8 cellular contexts compared by ENCODE assay signal in the genomic region with DNA sequence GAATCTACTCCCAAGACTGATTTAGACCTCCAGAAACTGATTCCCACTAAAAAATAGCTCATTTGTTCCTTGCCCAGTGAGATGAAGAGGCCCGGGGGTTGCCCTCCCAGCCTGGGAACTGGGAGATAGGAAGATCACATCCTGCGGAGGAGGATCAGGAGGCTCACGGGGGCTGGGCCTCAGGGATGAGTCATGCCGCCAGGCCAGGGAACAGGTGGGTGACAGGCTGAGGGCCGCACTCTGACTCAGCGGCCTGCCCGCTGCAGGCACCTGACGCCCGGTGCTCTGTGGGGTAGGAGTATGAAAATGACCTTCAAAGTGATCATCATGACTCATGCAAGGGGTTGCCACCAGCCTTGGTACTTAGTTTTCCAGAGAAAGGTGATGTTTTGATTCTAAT.
DNase-seq lines count a peak whose midpoint lies in the region; ATAC-seq lines count a peak whose summit lies in the region.

No MANE protein-coding gene starts in this region.

- H3K27me3 ChIP-seq in BLaER1: no peaks in the 10 kb centered on the region

- H3K4me2 ChIP-seq in BLaER1: 0 out of 2 replicates have a peak overlapping the region, but pooled peaks have one; percentile 5

- peaks cover 41% of the 10 kb centered on the region for H3K4me1 Mint-ChIP-seq in activated T-helper 2 cell treated with anti-CD3 and anti-CD28 coated beads, Interferon-gamma antibody, Interleukin-2, Interleukin-4, amounts not matched to agents 10 μg/mL and 5 μg/mL and 100 μg/mL, durations not matched to agents 14 hours and 24 hours and 36 hours (ENCODE audit: low read depth)
- no peaks in the 10 kb centered on the region for H3K4me1 Mint-ChIP-seq in immature natural killer cell

- ATAC-seq in GM21381 (IDR thresholded peaks at IDR 0.05; ENCODE audit: unreplicated experiment): peak; percentile 69

- no peaks in the 10 kb centered on the region for H4K20me1 ChIP-seq in BLaER1

- intact Hi-C loops in activated T-helper 2 cell treated with anti-CD3 and anti-CD28 coated beads, Interferon-gamma antibody, Interleukin-2, Interleukin-4, amounts not matched to agents 10 μg/mL and 5 μg/mL and 100 μg/mL, durations not matched to agents 14 hours and 24 hours and 36 hours (cut with micrococcal nuclease): loop anchor here (1.0 to 5.0 kb wide), 4 partner anchors 30 to 250 kb away; no protein-coding TSS in a partner anchor

- DNase-seq in HK-2 (ENCODE audit: unreplicated experiment) (peak; percentile 63), immature natural killer cell (no peak), NCI-H774 (lab: John Stamatoyannopoulos, UW) (no peak), inferior parietal cortex (ENCODE audit: extremely low spot score) (no peak)
- DNase-seq in activated T-helper 2 cell treated with anti-CD3 and anti-CD28 coated beads, Interferon-gamma antibody, Interleukin-2, Interleukin-4, amounts not matched to agents 10 μg/mL and 5 μg/mL and 100 μg/mL, durations not matched to agents 14 hours and 24 hours and 36 hours (ENCODE audit: low spot score): no peak
- DNase-seq in stimulated activated CD4-positive, alpha-beta T cell treated with anti-CD3 and anti-CD28 coated beads, TNF-alpha, amount 100 ng/mL, for 4 hours (ENCODE audit: low read depth in 3 of 3): peak; percentile 37 to 53 (median 46)

- H3K4me1 ChIP-seq in BLaER1: peaks cover 59% of the 10 kb centered on the region

- no peaks in the 10 kb centered on the region for H3K9me3 ChIP-seq in BLaER1

- peak overlapping the region; percentile 19; the same call in 1 of the 2 replicates for H3K27ac ChIP-seq in BLaER1

- no peaks in the 10 kb centered on the region for H3K9me3 Mint-ChIP-seq in activated T-helper 2 cell treated with anti-CD3 and anti-CD28 coated beads, Interferon-gamma antibody, Interleukin-2, Interleukin-4, amounts not matched to agents 10 μg/mL and 5 μg/mL and 100 μg/mL, durations not matched to agents 14 hours and 24 hours and 36 hours
- H3K9me3 Mint-ChIP-seq in immature natural killer cell: no peaks in the 10 kb centered on the region

- H3K4me3 Mint-ChIP-seq in activated T-helper 2 cell treated with anti-CD3 and anti-CD28 coated beads, Interferon-gamma antibody, Interleukin-2, Interleukin-4, amounts not matched to agents 10 μg/mL and 5 μg/mL and 100 μg/mL, durations not matched to agents 14 hours and 24 hours and 36 hours (ENCODE audit: low read depth): no peak overlapping the region
- no peak overlapping the region for H3K4me3 Mint-ChIP-seq in immature natural killer cell

- H3K36me3 Mint-ChIP-seq in activated T-helper 2 cell treated with anti-CD3 and anti-CD28 coated beads, Interferon-gamma antibody, Interleukin-2, Interleukin-4, amounts not matched to agents 10 μg/mL and 5 μg/mL and 100 μg/mL, durations not matched to agents 14 hours and 24 hours and 36 hours (ENCODE audit: low read depth): no peaks in the 10 kb centered on the region
- no peaks in the 10 kb centered on the region for H3K36me3 Mint-ChIP-seq in immature natural killer cell

- no peaks in the 10 kb centered on the region for H3K36me3 ChIP-seq in BLaER1

- no peak overlapping the region for H3K4me3 ChIP-seq in BLaER1

- peaks cover 4% of the 10 kb centered on the region for H3K27me3 Mint-ChIP-seq in activated T-helper 2 cell treated with anti-CD3 and anti-CD28 coated beads, Interferon-gamma antibody, Interleukin-2, Interleukin-4, amounts not matched to agents 10 μg/mL and 5 μg/mL and 100 μg/mL, durations not matched to agents 14 hours and 24 hours and 36 hours (ENCODE audit: low read depth)
- H3K27me3 Mint-ChIP-seq in immature natural killer cell (ENCODE audit: low read depth in 3 of 3): peaks cover 0 to 6% (median 5%) of the 10 kb centered on the region in 3 donors

- H3K9ac ChIP-seq in BLaER1: no peak overlapping the region

- H3K27ac Mint-ChIP-seq in activated T-helper 2 cell treated with anti-CD3 and anti-CD28 coated beads, Interferon-gamma antibody, Interleukin-2, Interleukin-4, amounts not matched to agents 10 μg/mL and 5 μg/mL and 100 μg/mL, durations not matched to agents 14 hours and 24 hours and 36 hours: peak overlapping the region; percentile 82
- no peak overlapping the region for H3K27ac Mint-ChIP-seq in immature natural killer cell

Comparison
In these comparisons a context has a peak if more than half of its experiments do, and no peak if none do; other contexts are left out.
1. DNase-seq: peak in HK-2 (single experiment) and stimulated activated CD4-positive, alpha-beta T cell treated with anti-CD3 and anti-CD28 coated beads, TNF-alpha, amount 100 ng/mL, for 4 hours (3 of 3); none in activated T-helper 2 cell treated with anti-CD3 and anti-CD28 coated beads, Interferon-gamma antibody, Interleukin-2, Interleukin-4, amounts not matched to agents 10 μg/mL and 5 μg/mL and 100 μg/mL, durations not matched to agents 14 hours and 24 hours and 36 hours (single experiment), immature natural killer cell (0 of 3), NCI-H774 (single experiment) and inferior parietal cortex (single experiment).